29 cellular contexts compared by ENCODE assay signal in the genomic region with DNA sequence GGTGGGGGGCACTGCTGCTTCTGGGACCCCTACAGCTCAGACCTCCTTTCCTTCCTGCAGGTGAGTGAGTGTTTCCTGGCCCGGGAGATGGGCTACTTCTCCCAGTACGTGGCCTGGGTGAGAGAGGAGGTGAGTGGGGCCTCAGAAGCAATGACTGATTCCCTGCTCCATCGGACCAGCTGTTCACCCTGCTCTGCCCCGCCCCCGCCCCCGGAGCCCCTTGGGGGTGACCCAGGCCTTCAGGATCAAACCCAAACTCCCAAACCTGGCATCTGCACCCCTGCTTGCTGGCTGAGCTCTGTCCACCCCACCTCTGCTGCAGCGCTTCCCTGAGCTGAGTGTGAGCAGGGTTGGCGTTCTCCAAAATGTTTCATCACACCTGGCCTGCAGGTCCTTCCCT. TPM values are rescaled to one million over a fixed set of nuclear protein-coding genes. Genes with fewer than 3 reads are reported as not detected.
"Had no signal": no experiment of that assay in that cellular context is flagged by ENCODE, and none has a peak within 500 bp of the region (broad histone marks: within the 10 kb centered on the region; RNA-seq: fewer than 3 reads in every experiment).

No MANE protein-coding gene starts in this region.

- H3K27ac Mint-ChIP-seq: activated CD4-positive, alpha-beta memory T cell treated with anti-CD3 and anti-CD28 coated beads, Interleukin-2, amount 10 ng/mL, durations not matched to agents 7 days and 5 days; activated CD4-positive, alpha-beta T cell treated with anti-CD3 and anti-CD28 coated beads, Interleukin-2, amount 10 ng/mL, durations not matched to agents 7 days and 5 days; activated naive CD4-positive, alpha-beta T cell treated with anti-CD3 and anti-CD28 coated beads, Interleukin-2, amount 10 ng/mL, durations not matched to agents 7 days and 5 days; activated naive CD4-positive, alpha-beta T cell treated with anti-CD3 and anti-CD28 coated beads, Interleukin-2, amount 50 U/mL, for 72 hours; activated naive CD8-positive, alpha-beta T cell treated with anti-CD3 and anti-CD28 coated beads, Interleukin-2, amount 10 ng/mL, durations not matched to agents 7 days and 5 days; activated T-cell treated with anti-CD3 and anti-CD28 coated beads, Interleukin-2, amount 50 U/mL, for 24 hours; activated T-cell treated with anti-CD3 and anti-CD28 coated beads, Interleukin-2, amount 50 U/mL, for 72 hours; T-helper 17 cell had no signal

- ATAC-seq: activated naive CD4-positive, alpha-beta T cell treated with anti-CD3 and anti-CD28 coated beads, Interleukin-2, amount 50 U/mL, for 72 hours; activated T-cell treated with anti-CD3 and anti-CD28 coated beads, Interleukin-2, amount 50 U/mL, for 72 hours; body of pancreas; T-helper 17 cell; WTC11 had no signal

- H3K9me3 ChIP-seq: body of pancreas had no signal

- H3K4me3 Mint-ChIP-seq: activated CD4-positive, alpha-beta memory T cell treated with anti-CD3 and anti-CD28 coated beads, Interleukin-2, amount 10 ng/mL, durations not matched to agents 7 days and 5 days; activated CD4-positive, alpha-beta T cell treated with anti-CD3 and anti-CD28 coated beads, Interleukin-2, amount 10 ng/mL, durations not matched to agents 7 days and 5 days; activated naive CD4-positive, alpha-beta T cell treated with anti-CD3 and anti-CD28 coated beads, Interleukin-2, amount 10 ng/mL, durations not matched to agents 7 days and 5 days; activated naive CD8-positive, alpha-beta T cell treated with anti-CD3 and anti-CD28 coated beads, Interleukin-2, amount 10 ng/mL, durations not matched to agents 7 days and 5 days; activated T-cell treated with anti-CD3 and anti-CD28 coated beads, Interleukin-2, amount 50 U/mL, for 24 hours; activated T-cell treated with anti-CD3 and anti-CD28 coated beads, Interleukin-2, amount 50 U/mL, for 72 hours; T-helper 17 cell; WTC11 had no signal

- H3K36me3 Mint-ChIP-seq: activated naive CD8-positive, alpha-beta T cell treated with anti-CD3 and anti-CD28 coated beads, Interleukin-2, amount 10 ng/mL, durations not matched to agents 7 days and 5 days had no signal

- H3K27me3 Mint-ChIP-seq: activated CD4-positive, alpha-beta memory T cell treated with anti-CD3 and anti-CD28 coated beads, Interleukin-2, amount 10 ng/mL, durations not matched to agents 7 days and 5 days; activated CD4-positive, alpha-beta T cell treated with anti-CD3 and anti-CD28 coated beads, Interleukin-2, amount 10 ng/mL, durations not matched to agents 7 days and 5 days; activated naive CD4-positive, alpha-beta T cell treated with anti-CD3 and anti-CD28 coated beads, Interleukin-2, amount 10 ng/mL, durations not matched to agents 7 days and 5 days; activated naive CD8-positive, alpha-beta T cell treated with anti-CD3 and anti-CD28 coated beads, Interleukin-2, amount 10 ng/mL, durations not matched to agents 7 days and 5 days; activated T-cell treated with anti-CD3 and anti-CD28 coated beads, Interleukin-2, amount 50 U/mL, for 24 hours; T-helper 17 cell had no signal

- DNase-seq: activated CD4-positive, alpha-beta memory T cell treated with anti-CD3 and anti-CD28 coated beads, Interleukin-2, amount 10 ng/mL, durations not matched to agents 7 days and 5 days; activated CD4-positive, alpha-beta T cell treated with anti-CD3 and anti-CD28 coated beads for 1 hour; activated CD4-positive, alpha-beta T cell treated with anti-CD3 and anti-CD28 coated beads for 4 hours; activated CD4-positive, alpha-beta T cell treated with anti-CD3 and anti-CD28 coated beads, Interleukin-2, amount 10 ng/mL, durations not matched to agents 7 days and 5 days; activated CD4-positive, alpha-beta T cell treated with anti-CD3 and anti-CD28 coated beads, Interleukin-2, amount 50 U/mL, for 4 hours; activated CD8-positive, alpha-beta memory T cell treated with anti-CD3 and anti-CD28 coated beads, Interleukin-2, amount 50 U/mL, for 48 hours; activated gamma-delta T cell; activated naive CD4-positive, alpha-beta T cell; activated naive CD4-positive, alpha-beta T cell treated with anti-CD3 and anti-CD28 coated beads, Interleukin-2, amount 10 ng/mL, durations not matched to agents 7 days and 5 days; activated naive CD8-positive, alpha-beta T cell treated with anti-CD3 and anti-CD28 coated beads, Interleukin-2, amount 10 ng/mL, durations not matched to agents 7 days and 5 days; activated T-cell treated with anti-CD3 and anti-CD28 coated beads for 4 hours; activated T-cell treated with anti-CD3 and anti-CD28 coated beads, Interleukin-2, amount 50 U/mL, for 24 hours; activated T-cell treated with anti-CD3 and anti-CD28 coated beads, Interleukin-2, amount 50 U/mL, for 72 hours; body of pancreas; caudate nucleus; cortex of kidney; dermis blood vessel endothelial cell; effector CD8-positive, alpha-beta T cell; esophagus squamous epithelium; foreskin melanocyte; head of caudate nucleus; T-helper 1 cell; T-helper 17 cell had no signal

- H3K4me1 ChIP-seq: body of pancreas had no signal

- H3K4me1 Mint-ChIP-seq: activated CD4-positive, alpha-beta memory T cell treated with anti-CD3 and anti-CD28 coated beads, Interleukin-2, amount 10 ng/mL, durations not matched to agents 7 days and 5 days; activated CD4-positive, alpha-beta T cell treated with anti-CD3 and anti-CD28 coated beads, Interleukin-2, amount 10 ng/mL, durations not matched to agents 7 days and 5 days; activated naive CD4-positive, alpha-beta T cell treated with anti-CD3 and anti-CD28 coated beads, Interleukin-2, amount 10 ng/mL, durations not matched to agents 7 days and 5 days; activated naive CD8-positive, alpha-beta T cell treated with anti-CD3 and anti-CD28 coated beads, Interleukin-2, amount 10 ng/mL, durations not matched to agents 7 days and 5 days had no signal

- H3K4me3 ChIP-seq: body of pancreas, esophagus squamous epithelium had no signal

- H3K27ac ChIP-seq: body of pancreas, epithelial cell of prostate, esophagus squamous epithelium had no signal

- H3K27me3 ChIP-seq: body of pancreas, esophagus squamous epithelium had no signal

- FAIRE-seq: colon, endometrium, endothelial cell of umbilical vein had no signal

RNA-seq across cellular contexts. Expression of a gene that starts 9.8 kb away (rescaled TPM):
- total RNA-seq: activated CD4-positive, alpha-beta memory T cell treated with anti-CD3 and anti-CD28 coated beads, Interleukin-2, amount 10 ng/mL, durations not matched to agents 7 days and 5 days; activated CD4-positive, alpha-beta T cell treated with anti-CD3 and anti-CD28 coated beads, Interleukin-2, amount 10 ng/mL, durations not matched to agents 7 days and 5 days; activated naive CD4-positive, alpha-beta T cell treated with anti-CD3 and anti-CD28 coated beads, Interleukin-2, amount 50 U/mL, for 72 hours; activated naive CD8-positive, alpha-beta T cell treated with anti-CD3 and anti-CD28 coated beads, Interleukin-2, amount 10 ng/mL, durations not matched to agents 7 days and 5 days; activated T-cell treated with anti-CD3 and anti-CD28 coated beads, Interleukin-2, amount 50 U/mL, for 72 hours; T-helper 17 cell had no signal
